ENCODE assay signal across 11 cellular contexts in genomic region chr7:37211097-37211496, GRCh38.
DNase-seq lines count a peak whose midpoint lies in the region; ATAC-seq and TF ChIP-seq lines count a peak whose summit lies in the region.
"Had no signal": no experiment of that assay in that cellular context is flagged by ENCODE, and none has a peak within 500 bp of the region (broad histone marks: within the 10 kb centered on the region; RNA-seq: fewer than 3 reads in every experiment).

No MANE protein-coding gene starts in this region.

- intact Hi-C loops in ascending aorta (cut with DNase I) = loop anchor here (10.0 kb wide), 1 partner anchor 234 kb away; the partner anchor contains the start of gene ELMO1
- intact Hi-C loops in ovary (cut with DNase I) = loop anchor here in 1 of 4 donors (5.0 to 10.0 kb wide), 2 partner anchors 234 to 621 kb away; partner anchors contain the start of gene ELMO1

- TF ChIP-seq EP300 in ovary (IDR thresholded peaks at IDR 0.05) = no peak

- H3K27ac Mint-ChIP-seq in effector memory CD8-positive, alpha-beta T cell = no peak overlapping the region

- H3K27me3 ChIP-seq in ascending aorta (no peaks in the 10 kb centered on the region), ovary (no peaks in the 10 kb centered on the region)

- WGBS in ovary, 3 donors = 27 to 29% (median 28%) methylated on average over 13 of the region's 13 CpGs

- no peaks in the 10 kb centered on the region for H3K27me3 Mint-ChIP-seq in effector memory CD8-positive, alpha-beta T cell
- H3K27me3 Mint-ChIP-seq: T-cell had no signal

- H3K4me1 ChIP-seq in ascending aorta (peaks cover 0 to 23% of the 10 kb centered on the region in 2 donors), ovary (ENCODE audit: insufficient read depth) (peaks cover 1% of the 10 kb centered on the region)

- H3K9me3 ChIP-seq in ascending aorta = no peaks in the 10 kb centered on the region
- no peaks in the 10 kb centered on the region for H3K9me3 ChIP-seq in ovary

- no peak for TF ChIP-seq CTCF in ascending aorta (IDR thresholded peaks at IDR 0.05)
- no peak for TF ChIP-seq CTCF in ovary (IDR thresholded peaks at IDR 0.05)

- H3K27ac ChIP-seq in ascending aorta (peak overlapping the region; percentile 6 to 69), ovary (peak overlapping the region; percentile 13 to 18)

- peak overlapping the region in 1 of 2 donors; percentile 11 for H3K4me3 ChIP-seq in ascending aorta
- H3K4me3 ChIP-seq in ovary = no peak overlapping the region

- H3K36me3 Mint-ChIP-seq in effector memory CD8-positive, alpha-beta T cell (ENCODE audit: insufficient read depth) = peaks cover 26% of the 10 kb centered on the region

- H3K4me1 Mint-ChIP-seq in effector memory CD8-positive, alpha-beta T cell (ENCODE audit: low read depth in 2 of 2) = peaks cover 0 to 2% of the 10 kb centered on the region in 2 donors

- no peak for TF ChIP-seq POLR2A in ovary (IDR thresholded peaks at IDR 0.05)

- no peak overlapping the region for H3K4me3 Mint-ChIP-seq in effector memory CD8-positive, alpha-beta T cell
- H3K4me3 Mint-ChIP-seq: T-cell had no signal

- DNase-seq in AG08395 (ENCODE audit: low spot score) (peak; percentile 46), ascending aorta (ENCODE audit: low spot score in 2 of 2) (no peak), foreskin melanocyte (peak; percentile 26), ovary (peak in 4 of 5 donors; percentile 44 to 69 (median 58)), DMS153 (lab: John Stamatoyannopoulos, UW) (no peak), NCI-H2107 treated with DMSO at 0.1 percent for 48 hours (lab: John Stamatoyannopoulos, UW; ENCODE audit: unreplicated experiment) (no peak)
- no peak for DNase-seq in effector memory CD8-positive, alpha-beta T cell
- DNase-seq: effector CD4-positive, alpha-beta T cell; stimulated activated CD4-positive, alpha-beta T cell treated with anti-CD3 and anti-CD28 coated beads, Interleukin-4, amount 100 ng/mL, for 4 hours; T-cell had no signal

- no peak for ATAC-seq in effector memory CD8-positive, alpha-beta T cell (replicated peaks)
- ATAC-seq in GM21360 (IDR thresholded peaks at IDR 0.05; ENCODE audit: unreplicated experiment) = no peak
- ATAC-seq: T-cell had no signal

- H3K9me3 Mint-ChIP-seq in effector memory CD8-positive, alpha-beta T cell = no peaks in the 10 kb centered on the region
- H3K9me3 Mint-ChIP-seq: T-cell had no signal

- H3K36me3 ChIP-seq in ascending aorta (no peaks in the 10 kb centered on the region), ovary (no peaks in the 10 kb centered on the region)

Comparison
In these comparisons a context has a peak if more than half of its experiments do, and no peak if none do; other contexts are left out.
1. DNase-seq: peak in AG08395 (single experiment), foreskin melanocyte (single experiment) and ovary (4 of 5); none in ascending aorta (0 of 2), DMS153 (single experiment), effector memory CD8-positive, alpha-beta T cell (0 of 3) and NCI-H2107 treated with DMSO at 0.1 percent for 48 hours (single experiment).